1 cellular context compared by ENCODE assay signal in the genomic region with DNA sequence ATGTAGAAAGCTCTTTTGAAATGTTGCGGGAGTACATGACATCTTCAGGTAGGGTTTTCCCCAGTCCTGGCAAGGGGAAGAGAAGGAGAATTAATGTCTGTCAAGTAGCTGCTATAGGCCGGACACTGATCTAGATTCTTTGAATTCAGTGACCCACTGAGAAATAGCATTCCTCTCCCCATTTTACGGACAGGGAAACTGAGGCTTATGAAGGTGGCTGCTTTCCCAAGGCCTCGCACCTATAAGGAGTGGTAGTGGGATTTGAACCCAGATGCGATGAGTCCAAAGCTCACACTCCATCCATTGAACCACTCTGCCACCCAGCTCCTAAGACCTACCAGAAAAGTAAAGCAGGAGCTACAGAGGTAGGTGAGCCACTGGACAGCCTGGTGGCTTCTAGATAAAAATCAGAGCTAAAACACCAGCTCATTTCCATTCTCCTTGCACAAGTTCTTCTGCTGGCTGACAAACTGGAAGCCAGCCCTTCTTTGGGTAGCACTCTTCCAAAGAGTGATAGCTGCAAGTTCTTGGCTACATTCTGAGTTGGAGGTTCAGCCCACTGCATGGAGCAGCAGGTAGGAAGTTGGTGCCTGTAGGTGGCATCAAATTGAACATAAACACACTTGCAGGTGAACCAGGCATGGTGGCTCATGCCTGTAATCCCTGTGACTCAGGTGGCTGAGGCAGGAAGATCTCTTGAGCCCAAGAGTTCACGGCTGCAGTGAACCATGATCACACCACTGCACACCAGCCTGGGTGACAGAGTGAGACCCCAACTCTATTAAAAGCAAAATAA.
A peak's percentile ranks its signal among the peaks of the same experiment; 100 is the strongest.
TF ChIP-seq lines count a peak whose summit lies in the region.

No MANE protein-coding gene starts in this region.

TF ChIP-seq in K562, 482 proteins besides CTCF, POLR2A, EP300 and RAD21 (continued from another document):
- TF ChIP-seq ZNF121 (CRISPR knock-in tag; conservative IDR thresholded peaks at IDR 0.05) (no peak), BCOR (IDR thresholded peaks at IDR 0.05) (0 out of 2 replicates have a peak, but pooled peaks have one; percentile 26), ESRRB (CRISPR knock-in tag; IDR thresholded peaks at IDR 0.05; ENCODE audit: borderline replicate concordance) (no peak), RBM25 (IDR thresholded peaks at IDR 0.05; ENCODE audit: low read depth, low read length, severe bottlenecking) (peak; percentile 54), ZNF589 (CRISPR knock-in tag; IDR thresholded peaks at IDR 0.05; ENCODE audit: low read depth) (no peak), RCOR1 (IDR thresholded peaks at IDR 0.05; ENCODE audit: borderline replicate concordance in 1 of 2, low read depth in 2 of 2, low read length in 2 of 2) (0 out of 4 replicates have a peak, but pooled peaks of 1 of the 2 experiments have one; percentile 8), ADNP (tag; IDR thresholded peaks at IDR 0.05) (peak; percentile 54; the same call in 1 of the 2 replicates), DPF2 (IDR thresholded peaks at IDR 0.05) (no peak), ZNF23 (CRISPR knock-in tag; IDR thresholded peaks at IDR 0.05) (no peak), HNRNPH1 (optimal IDR thresholded peaks at IDR 0.05; ENCODE audit: low read depth, low read length) (no peak), XRCC4 (IDR thresholded peaks at IDR 0.05; ENCODE audit: extremely low read depth, insufficient read depth, insufficient read length) (no peak), GABPA (tag; conservative IDR thresholded peaks at IDR 0.05; ENCODE audit: low read depth) (no peak), ZNF57 (CRISPR knock-in tag; IDR thresholded peaks at IDR 0.05) (no peak), CBFA2T3 (IDR thresholded peaks at IDR 0.05) (no peak), ZNF644 (tag; IDR thresholded peaks at IDR 0.05; ENCODE audit: low read depth) (no peak), NR1H2 (CRISPR knock-in tag; IDR thresholded peaks at IDR 0.05) (no peak)
- TF ChIP-seq, protein P1, sequence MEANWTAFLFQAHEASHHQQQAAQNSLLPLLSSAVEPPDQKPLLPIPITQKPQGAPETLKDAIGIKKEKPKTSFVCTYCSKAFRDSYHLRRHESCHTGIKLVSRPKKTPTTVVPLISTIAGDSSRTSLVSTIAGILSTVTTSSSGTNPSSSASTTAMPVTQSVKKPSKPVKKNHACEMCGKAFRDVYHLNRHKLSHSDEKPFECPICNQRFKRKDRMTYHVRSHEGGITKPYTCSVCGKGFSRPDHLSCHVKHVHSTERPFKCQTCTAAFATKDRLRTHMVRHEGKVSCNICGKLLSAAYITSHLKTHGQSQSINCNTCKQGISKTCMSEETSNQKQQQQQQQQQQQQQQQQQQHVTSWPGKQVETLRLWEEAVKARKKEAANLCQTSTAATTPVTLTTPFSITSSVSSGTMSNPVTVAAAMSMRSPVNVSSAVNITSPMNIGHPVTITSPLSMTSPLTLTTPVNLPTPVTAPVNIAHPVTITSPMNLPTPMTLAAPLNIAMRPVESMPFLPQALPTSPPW (CRISPR knock-in tag; IDR thresholded peaks at IDR 0.05), result no peak
- TF ChIP-seq, protein P2, sequence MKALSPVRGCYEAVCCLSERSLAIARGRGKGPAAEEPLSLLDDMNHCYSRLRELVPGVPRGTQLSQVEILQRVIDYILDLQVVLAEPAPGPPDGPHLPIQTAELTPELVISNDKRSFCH (CRISPR knock-in tag; IDR thresholded peaks at IDR 0.05), result no peak
- TF ChIP-seq, protein P2 (tag; IDR thresholded peaks at IDR 0.05), result no peak
- TF ChIP-seq, protein P3, sequence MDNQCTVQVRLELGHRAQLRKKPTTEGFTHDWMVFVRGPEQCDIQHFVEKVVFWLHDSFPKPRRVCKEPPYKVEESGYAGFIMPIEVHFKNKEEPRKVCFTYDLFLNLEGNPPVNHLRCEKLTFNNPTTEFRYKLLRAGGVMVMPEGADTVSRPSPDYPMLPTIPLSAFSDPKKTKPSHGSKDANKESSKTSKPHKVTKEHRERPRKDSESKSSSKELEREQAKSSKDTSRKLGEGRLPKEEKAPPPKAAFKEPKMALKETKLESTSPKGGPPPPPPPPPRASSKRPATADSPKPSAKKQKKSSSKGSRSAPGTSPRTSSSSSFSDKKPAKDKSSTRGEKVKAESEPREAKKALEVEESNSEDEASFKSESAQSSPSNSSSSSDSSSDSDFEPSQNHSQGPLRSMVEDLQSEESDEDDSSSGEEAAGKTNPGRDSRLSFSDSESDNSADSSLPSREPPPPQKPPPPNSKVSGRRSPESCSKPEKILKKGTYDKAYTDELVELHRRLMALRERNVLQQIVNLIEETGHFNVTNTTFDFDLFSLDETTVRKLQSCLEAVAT (IDR thresholded peaks at IDR 0.05), result no peak
- TF ChIP-seq, protein P4, sequence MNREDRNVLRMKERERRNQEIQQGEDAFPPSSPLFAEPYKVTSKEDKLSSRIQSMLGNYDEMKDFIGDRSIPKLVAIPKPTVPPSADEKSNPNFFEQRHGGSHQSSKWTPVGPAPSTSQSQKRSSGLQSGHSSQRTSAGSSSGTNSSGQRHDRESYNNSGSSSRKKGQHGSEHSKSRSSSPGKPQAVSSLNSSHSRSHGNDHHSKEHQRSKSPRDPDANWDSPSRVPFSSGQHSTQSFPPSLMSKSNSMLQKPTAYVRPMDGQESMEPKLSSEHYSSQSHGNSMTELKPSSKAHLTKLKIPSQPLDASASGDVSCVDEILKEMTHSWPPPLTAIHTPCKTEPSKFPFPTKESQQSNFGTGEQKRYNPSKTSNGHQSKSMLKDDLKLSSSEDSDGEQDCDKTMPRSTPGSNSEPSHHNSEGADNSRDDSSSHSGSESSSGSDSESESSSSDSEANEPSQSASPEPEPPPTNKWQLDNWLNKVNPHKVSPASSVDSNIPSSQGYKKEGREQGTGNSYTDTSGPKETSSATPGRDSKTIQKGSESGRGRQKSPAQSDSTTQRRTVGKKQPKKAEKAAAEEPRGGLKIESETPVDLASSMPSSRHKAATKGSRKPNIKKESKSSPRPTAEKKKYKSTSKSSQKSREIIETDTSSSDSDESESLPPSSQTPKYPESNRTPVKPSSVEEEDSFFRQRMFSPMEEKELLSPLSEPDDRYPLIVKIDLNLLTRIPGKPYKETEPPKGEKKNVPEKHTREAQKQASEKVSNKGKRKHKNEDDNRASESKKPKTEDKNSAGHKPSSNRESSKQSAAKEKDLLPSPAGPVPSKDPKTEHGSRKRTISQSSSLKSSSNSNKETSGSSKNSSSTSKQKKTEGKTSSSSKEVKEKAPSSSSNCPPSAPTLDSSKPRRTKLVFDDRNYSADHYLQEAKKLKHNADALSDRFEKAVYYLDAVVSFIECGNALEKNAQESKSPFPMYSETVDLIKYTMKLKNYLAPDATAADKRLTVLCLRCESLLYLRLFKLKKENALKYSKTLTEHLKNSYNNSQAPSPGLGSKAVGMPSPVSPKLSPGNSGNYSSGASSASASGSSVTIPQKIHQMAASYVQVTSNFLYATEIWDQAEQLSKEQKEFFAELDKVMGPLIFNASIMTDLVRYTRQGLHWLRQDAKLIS (CRISPR knock-in tag; IDR thresholded peaks at IDR 0.05), result no peak
- TF ChIP-seq, protein P5, sequence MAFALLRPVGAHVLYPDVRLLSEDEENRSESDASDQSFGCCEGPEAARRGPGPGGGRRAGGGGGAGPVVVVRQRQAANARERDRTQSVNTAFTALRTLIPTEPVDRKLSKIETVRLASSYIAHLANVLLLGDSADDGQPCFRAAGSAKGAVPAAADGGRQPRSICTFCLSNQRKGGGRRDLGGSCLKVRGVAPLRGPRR (CRISPR knock-in tag; IDR thresholded peaks at IDR 0.05), result no peak
- TF ChIP-seq, protein P6, sequence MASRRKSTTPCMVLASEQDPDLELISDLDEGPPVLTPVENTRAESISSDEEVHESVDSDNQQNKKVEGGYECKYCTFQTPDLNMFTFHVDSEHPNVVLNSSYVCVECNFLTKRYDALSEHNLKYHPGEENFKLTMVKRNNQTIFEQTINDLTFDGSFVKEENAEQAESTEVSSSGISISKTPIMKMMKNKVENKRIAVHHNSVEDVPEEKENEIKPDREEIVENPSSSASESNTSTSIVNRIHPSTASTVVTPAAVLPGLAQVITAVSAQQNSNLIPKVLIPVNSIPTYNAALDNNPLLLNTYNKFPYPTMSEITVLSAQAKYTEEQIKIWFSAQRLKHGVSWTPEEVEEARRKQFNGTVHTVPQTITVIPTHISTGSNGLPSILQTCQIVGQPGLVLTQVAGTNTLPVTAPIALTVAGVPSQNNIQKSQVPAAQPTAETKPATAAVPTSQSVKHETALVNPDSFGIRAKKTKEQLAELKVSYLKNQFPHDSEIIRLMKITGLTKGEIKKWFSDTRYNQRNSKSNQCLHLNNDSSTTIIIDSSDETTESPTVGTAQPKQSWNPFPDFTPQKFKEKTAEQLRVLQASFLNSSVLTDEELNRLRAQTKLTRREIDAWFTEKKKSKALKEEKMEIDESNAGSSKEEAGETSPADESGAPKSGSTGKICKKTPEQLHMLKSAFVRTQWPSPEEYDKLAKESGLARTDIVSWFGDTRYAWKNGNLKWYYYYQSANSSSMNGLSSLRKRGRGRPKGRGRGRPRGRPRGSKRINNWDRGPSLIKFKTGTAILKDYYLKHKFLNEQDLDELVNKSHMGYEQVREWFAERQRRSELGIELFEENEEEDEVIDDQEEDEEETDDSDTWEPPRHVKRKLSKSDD (conservative IDR thresholded peaks at IDR 0.05; ENCODE audit: low read length), result no peak
TF ChIP-seq in K562: peak in this region for 4.
